Comparison of ENCODE assay signal across 14 cellular contexts in genomic region chr18:36499938-36500337, GRCh38.
DNase-seq lines count a peak whose midpoint lies in the region; ATAC-seq and TF ChIP-seq lines count a peak whose summit lies in the region.
"Had no signal": no experiment of that assay in that cellular context is flagged by ENCODE, and none has a peak within 500 bp of the region (broad histone marks: within the 10 kb centered on the region; RNA-seq: fewer than 3 reads in every experiment).

No MANE protein-coding gene starts in this region.

- H3K4me1 Mint-ChIP-seq in T-helper 2 cell treated with Interferon-gamma antibody and Interleukin-4, amounts not matched to agents 5 μg/mL and 100 μg/mL, for 36 hours (ENCODE audit: low read depth) = no peaks in the 10 kb centered on the region

- no peaks in the 10 kb centered on the region for H3K27me3 ChIP-seq in GM06990 (replicated peaks; ENCODE audit: control insufficient read depth, insufficient read depth, low read length)
- H3K27me3 ChIP-seq in WERI-Rb-1 (ENCODE audit: insufficient read depth, low read depth, severe bottlenecking) = no peaks in the 10 kb centered on the region

- H3K27ac Mint-ChIP-seq in T-helper 2 cell treated with Interferon-gamma antibody and Interleukin-4, amounts not matched to agents 5 μg/mL and 100 μg/mL, for 36 hours = no peak overlapping the region

- no peak overlapping the region for H3K4me3 ChIP-seq in GM06990 (replicated peaks; ENCODE audit: low read depth, low read length)
- no peak overlapping the region for H3K4me3 ChIP-seq in WERI-Rb-1 (ENCODE audit: low read depth, low read length)
- H3K4me3 ChIP-seq: smooth muscle cell, thoracic aorta had no signal

- H3K36me3 ChIP-seq in GM06990 (ENCODE audit: control insufficient read depth, insufficient read depth, low read length) (peaks cover 2% of the 10 kb centered on the region; the same call in 1 of the 2 replicates), WERI-Rb-1 (no peaks in the 10 kb centered on the region)
- H3K36me3 ChIP-seq: thoracic aorta had no signal

- ATAC-seq in GM19397 (IDR thresholded peaks at IDR 0.05; ENCODE audit: unreplicated experiment) (peak; percentile 81), HG03066 (IDR thresholded peaks at IDR 0.05; ENCODE audit: low read depth, unreplicated experiment) (peak; percentile 72)

- H3K9me3 Mint-ChIP-seq in T-helper 2 cell treated with Interferon-gamma antibody and Interleukin-4, amounts not matched to agents 5 μg/mL and 100 μg/mL, for 36 hours = no peaks in the 10 kb centered on the region

- no peak overlapping the region for H3K27ac ChIP-seq in WERI-Rb-1
- H3K27ac ChIP-seq: thoracic aorta had no signal

- peak; percentile 54 for DNase-seq in GM06990 (ENCODE audit: extremely low read depth, insufficient read length)
- peak; percentile 33 for DNase-seq in SW480 (ENCODE audit: low spot score)
- no peak for DNase-seq in WERI-Rb-1
- DNase-seq in activated CD8-positive, alpha-beta memory T cell treated with anti-CD3 and anti-CD28 coated beads, Interleukin-2, amount 50 U/mL, for 48 hours = no peak
- DNase-seq in T-helper 2 cell treated with Interferon-gamma antibody and Interleukin-4, amounts not matched to agents 5 μg/mL and 100 μg/mL, for 36 hours (ENCODE audit: low spot score) = no peak
- DNase-seq in NCI-H1092 treated with DMSO at 0.1 percent for 48 hours (lab: John Stamatoyannopoulos, UW) = no peak
- DNase-seq: activated T-cell treated with anti-CD3 and anti-CD28 coated beads, Interleukin-2, amount 50 U/mL, for 1 hour; effector CD8-positive, alpha-beta T cell; NCI-H1417 treated with DMSO at 0.1 percent for 48 hours; SW 1271 had no signal

- H3K27me3 Mint-ChIP-seq in T-helper 2 cell treated with Interferon-gamma antibody and Interleukin-4, amounts not matched to agents 5 μg/mL and 100 μg/mL, for 36 hours (ENCODE audit: low read depth) = no peaks in the 10 kb centered on the region

- no peak for TF ChIP-seq CTCF in GM06990 (IDR thresholded peaks at IDR 0.05; ENCODE audit: insufficient read depth, low read length, poor library complexity, severe bottlenecking)
- no peak for TF ChIP-seq CTCF in WERI-Rb-1 (IDR thresholded peaks at IDR 0.05; ENCODE audit: low read depth, low read length)

- H3K4me3 Mint-ChIP-seq in T-helper 2 cell treated with Interferon-gamma antibody and Interleukin-4, amounts not matched to agents 5 μg/mL and 100 μg/mL, for 36 hours = no peak overlapping the region

- no peaks in the 10 kb centered on the region for H3K36me3 Mint-ChIP-seq in T-helper 2 cell treated with Interferon-gamma antibody and Interleukin-4, amounts not matched to agents 5 μg/mL and 100 μg/mL, for 36 hours (ENCODE audit: low read depth)

- H3K9me3 ChIP-seq in WERI-Rb-1 (ENCODE audit: severe bottlenecking) = no peaks in the 10 kb centered on the region
- H3K9me3 ChIP-seq: thoracic aorta had no signal

Comparison
In these comparisons a context has a peak if more than half of its experiments do, and no peak if none do; other contexts are left out.
1. DNase-seq: peak in GM06990 (single experiment) and SW480 (single experiment); none in WERI-Rb-1 (single experiment), activated CD8-positive, alpha-beta memory T cell treated with anti-CD3 and anti-CD28 coated beads, Interleukin-2, amount 50 U/mL, for 48 hours (single experiment), T-helper 2 cell treated with Interferon-gamma antibody and Interleukin-4, amounts not matched to agents 5 μg/mL and 100 μg/mL, for 36 hours (single experiment) and NCI-H1092 treated with DMSO at 0.1 percent for 48 hours (single experiment).